Comparison of ENCODE assay signal across 23 cellular contexts in genomic region chr1:98110674-98111073, GRCh38.
DNase-seq lines count a peak whose midpoint lies in the region; ATAC-seq and TF ChIP-seq lines count a peak whose summit lies in the region.
"Had no signal": no experiment of that assay in that cellular context is flagged by ENCODE, and none has a peak within 500 bp of the region (broad histone marks: within the 10 kb centered on the region; RNA-seq: fewer than 3 reads in every experiment).

No MANE protein-coding gene starts in this region.

- no peaks in the 10 kb centered on the region for H3K4me1 Mint-ChIP-seq in type B pancreatic cell (ENCODE audit: unreplicated experiment)
- H3K4me1 Mint-ChIP-seq: stimulated activated naive B cell treated with anti-CD40 and anti-IgM and Interleukin-4, amounts not matched to agents 10 μg/mL and 1 μg/mL and 100 μg/mL, for 72 hours had no signal

- peaks cover 13% of the 10 kb centered on the region for H3K27me3 Mint-ChIP-seq in type B pancreatic cell
- H3K27me3 Mint-ChIP-seq: CD4-positive, alpha-beta T cell; stimulated activated naive B cell treated with anti-CD40 and anti-IgM and Interleukin-4, amounts not matched to agents 10 μg/mL and 1 μg/mL and 100 μg/mL, for 72 hours had no signal

- ATAC-seq in SK-N-SH treated with all-trans-retinoic acid at 6 μM for 48 hours (peak; percentile 63), GM21423 (IDR thresholded peaks at IDR 0.05; ENCODE audit: unreplicated experiment) (no peak)
- ATAC-seq: activated naive CD4-positive, alpha-beta T cell treated with anti-CD3 and anti-CD28 coated beads, Interleukin-2, amount 50 U/mL, for 72 hours; gastroesophageal sphincter; psoas muscle; stimulated activated naive B cell treated with anti-CD40 and anti-IgM and Interleukin-4, amounts not matched to agents 10 μg/mL and 1 μg/mL and 100 μg/mL, for 72 hours had no signal

- no peak overlapping the region for H3K9ac ChIP-seq in skeletal muscle satellite cell (ENCODE audit: low read depth, low read length)

- no peak overlapping the region for H3K4me3 Mint-ChIP-seq in type B pancreatic cell
- H3K4me3 Mint-ChIP-seq: CD4-positive, alpha-beta T cell; natural killer cell; stimulated activated naive B cell treated with anti-CD40 and anti-IgM and Interleukin-4, amounts not matched to agents 10 μg/mL and 1 μg/mL and 100 μg/mL, for 72 hours had no signal

- H3K9me3 Mint-ChIP-seq in type B pancreatic cell: peaks cover 8% of the 10 kb centered on the region

- H3K36me3 Mint-ChIP-seq in type B pancreatic cell: no peaks in the 10 kb centered on the region
- H3K36me3 Mint-ChIP-seq: stimulated activated naive B cell treated with anti-CD40 and anti-IgM and Interleukin-4, amounts not matched to agents 10 μg/mL and 1 μg/mL and 100 μg/mL, for 72 hours had no signal

- peak overlapping the region; percentile 47 for H3K4me2 ChIP-seq in skeletal muscle satellite cell (ENCODE audit: low read length)

- H3K36me3 ChIP-seq in skeletal muscle satellite cell (ENCODE audit: insufficient read depth, low read length): no peaks in the 10 kb centered on the region
- H3K36me3 ChIP-seq in uterus: no peaks in the 10 kb centered on the region
- H3K36me3 ChIP-seq: cardiac muscle cell, gastroesophageal sphincter, transverse colon had no signal

- TF ChIP-seq CTCF in HFF-Myc (IDR thresholded peaks at IDR 0.05; ENCODE audit: low read depth, low read length, missing control alignments) (no peak), uterus (IDR thresholded peaks at IDR 0.05) (no peak), type B pancreatic cell (conservative IDR thresholded peaks at IDR 0.05) (no peak)

- H3K27me3 ChIP-seq in skeletal muscle satellite cell (ENCODE audit: control insufficient read depth, insufficient read depth, low read length) (no peaks in the 10 kb centered on the region), uterus (no peaks in the 10 kb centered on the region)
- H3K27me3 ChIP-seq: cardiac muscle cell, gastroesophageal sphincter, transverse colon had no signal

- H3K4me1 ChIP-seq in skeletal muscle satellite cell (ENCODE audit: control insufficient read depth, insufficient read depth, low read length) (peaks cover 23% of the 10 kb centered on the region), uterus (no peaks in the 10 kb centered on the region)
- H3K4me1 ChIP-seq: gastroesophageal sphincter, psoas muscle, transverse colon had no signal

- no peak overlapping the region for H3K4me3 ChIP-seq in HFF-Myc (replicated peaks; ENCODE audit: low read depth, low read length)
- no peak overlapping the region for H3K4me3 ChIP-seq in skeletal muscle satellite cell (ENCODE audit: low read length)
- no peak overlapping the region for H3K4me3 ChIP-seq in uterus
- H3K4me3 ChIP-seq: cardiac muscle cell, gastroesophageal sphincter, lung, psoas muscle, transverse colon had no signal

- H3K27ac ChIP-seq in uterus: no peak overlapping the region
- H3K27ac ChIP-seq: cardiac muscle cell, gastroesophageal sphincter, psoas muscle, transverse colon had no signal

- intact Hi-C loops in uterus (cut with DNase I; ENCODE audit: low total_unique reads): no loop called here

- no peak for TF ChIP-seq POLR2A in uterus (IDR thresholded peaks at IDR 0.05)

- DNase-seq in HFF-Myc (ENCODE audit: extremely low read depth, low read depth) (peak; percentile 22), fibroblast of peridontal ligament (ENCODE audit: extremely low read depth) (peak; percentile 52), 8988T (no peak), uterus (no peak), type B pancreatic cell (ENCODE audit: extremely low spot score, unreplicated experiment) (no peak)
- DNase-seq: activated CD4-positive, alpha-beta T cell treated with anti-CD3 and anti-CD28 coated beads for 4 hours; CD4-positive, alpha-beta T cell; Kasumi-1; natural killer cell; NCI-H1436 treated with DMSO at 0.1 percent for 48 hours; NCI-H2227 treated with DMSO at 0.1 percent for 48 hours; psoas muscle; stimulated activated CD4-positive, alpha-beta T cell treated with anti-CD3 and anti-CD28 coated beads, Interleukin-12 subunit alpha, Interleukin-12 subunit beta, amount 100 ng/mL, for 4 hours; stimulated activated naive B cell treated with anti-CD40 and anti-IgM and Interleukin-4, amounts not matched to agents 10 μg/mL and 1 μg/mL and 100 μg/mL, for 72 hours; T-helper 9 cell; transverse colon had no signal

- peaks cover 13% of the 10 kb centered on the region for H3K9me3 ChIP-seq in skeletal muscle satellite cell (replicated peaks; ENCODE audit: low read length)
- H3K9me3 ChIP-seq in uterus: peaks cover 0 to 4% of the 10 kb centered on the region in 2 donors

- H3K27ac Mint-ChIP-seq in type B pancreatic cell: no peak overlapping the region
- H3K27ac Mint-ChIP-seq: activated naive CD4-positive, alpha-beta T cell treated with anti-CD3 and anti-CD28 coated beads, Interleukin-2, amount 50 U/mL, for 72 hours; CD4-positive, alpha-beta T cell; natural killer cell; stimulated activated naive B cell treated with anti-CD40 and anti-IgM and Interleukin-4, amounts not matched to agents 10 μg/mL and 1 μg/mL and 100 μg/mL, for 72 hours had no signal

TF ChIP-seq in SK-N-SH treated with all-trans-retinoic acid at 6 μM for 48 hours, 23 proteins besides CTCF, POLR2A, EP300 and RAD21:
- TF ChIP-seq POU6F1 (CRISPR knock-in tag; IDR thresholded peaks at IDR 0.05; ENCODE audit: borderline replicate concordance, low read depth) (no peak), CSDC2 (CRISPR knock-in tag; IDR thresholded peaks at IDR 0.05) (no peak), GLIS3 (CRISPR knock-in tag; IDR thresholded peaks at IDR 0.05) (no peak), ARNTL (CRISPR knock-in tag; IDR thresholded peaks at IDR 0.05; ENCODE audit: borderline replicate concordance, low read depth) (no peak), CSRNP3 (CRISPR knock-in tag; IDR thresholded peaks at IDR 0.05) (no peak), TCF4 (CRISPR knock-in tag; IDR thresholded peaks at IDR 0.05; ENCODE audit: borderline replicate concordance) (no peak), SNAI2 (CRISPR knock-in tag; IDR thresholded peaks at IDR 0.05) (no peak), ESRRG (CRISPR knock-in tag; IDR thresholded peaks at IDR 0.05) (no peak), TOX (CRISPR knock-in tag; IDR thresholded peaks at IDR 0.05; ENCODE audit: borderline replicate concordance) (no peak), BACH2 (CRISPR knock-in tag; IDR thresholded peaks at IDR 0.05; ENCODE audit: borderline replicate concordance) (no peak), ZNF70 (CRISPR knock-in tag; IDR thresholded peaks at IDR 0.05) (no peak), ISL1 (CRISPR knock-in tag; IDR thresholded peaks at IDR 0.05) (no peak), ZC3H10 (CRISPR knock-in tag; IDR thresholded peaks at IDR 0.05) (no peak)

Comparison
In these comparisons a context has a peak if more than half of its experiments do, and no peak if none do; other contexts are left out.
1. DNase-seq: peak in HFF-Myc (single experiment) and fibroblast of peridontal ligament (single experiment); none in 8988T (single experiment), uterus (0 of 2) and type B pancreatic cell (single experiment).